ENCODE assay signal across 8 cellular contexts in genomic region chr6:86856937-86857563, GRCh38.
DNase-seq lines count a peak whose midpoint lies in the region; ATAC-seq and TF ChIP-seq lines count a peak whose summit lies in the region.

No MANE protein-coding gene starts in this region.

- no peaks in the 10 kb centered on the region for H3K27me3 ChIP-seq in thoracic aorta (replicated peaks; ENCODE audit: insufficient read depth)

- ATAC-seq in GM21390 (IDR thresholded peaks at IDR 0.05; ENCODE audit: unreplicated experiment) (peak; percentile 59), thoracic aorta (ENCODE audit: insufficient number of reproducible peaks, low FRiP score, low read depth) (no peak), GM19035 (IDR thresholded peaks at IDR 0.05; ENCODE audit: unreplicated experiment) (no peak)

- no peaks in the 10 kb centered on the region for H3K4me1 ChIP-seq in thoracic aorta (ENCODE audit: control insufficient read depth in 1 of 2, low read depth in 2 of 2)

- H3K27ac ChIP-seq in thoracic aorta: no peak overlapping the region

- no peak overlapping the region for H3K4me3 ChIP-seq in thoracic aorta

- DNase-seq in NOMO-1 treated with DMSO at 0.1 percent for 48 hours (lab: John Stamatoyannopoulos, UW; ENCODE audit: unreplicated experiment) (peak; percentile 1), NOMO-1 treated with dmso at 0.1 percent for 144 hours (lab: John Stamatoyannopoulos, UW; ENCODE audit: unreplicated experiment) (no peak), NCI-H1105 (lab: John Stamatoyannopoulos, UW) (peak; percentile 59), inferior parietal cortex (ENCODE audit: extremely low spot score) (peak; percentile 76), thoracic aorta (ENCODE audit: low spot score) (no peak)
- peak; percentile 22 to 28 for DNase-seq in activated CD4-positive, alpha-beta T cell treated with anti-CD3 and anti-CD28 coated beads, Interleukin-2, amount 50 U/mL, for 48 hours

- peak; percentile 49 for TF ChIP-seq CTCF in thoracic aorta (IDR thresholded peaks at IDR 0.05)

- no peaks in the 10 kb centered on the region for H3K9me3 ChIP-seq in thoracic aorta

- H3K36me3 ChIP-seq in thoracic aorta: no peaks in the 10 kb centered on the region

Comparison
In these comparisons a context has a peak if more than half of its experiments do, and no peak if none do; other contexts are left out.
1. DNase-seq: peak in NOMO-1 treated with DMSO at 0.1 percent for 48 hours (single experiment), NCI-H1105 (single experiment), activated CD4-positive, alpha-beta T cell treated with anti-CD3 and anti-CD28 coated beads, Interleukin-2, amount 50 U/mL, for 48 hours (2 of 2) and inferior parietal cortex (single experiment); none in NOMO-1 treated with dmso at 0.1 percent for 144 hours (single experiment) and thoracic aorta (single experiment).